5 cellular contexts compared by ENCODE assay signal in genomic region chr16:35642322-35642835, GRCh38.
"Had no signal": no experiment of that assay in that cellular context is flagged by ENCODE, and none has a peak within 500 bp of the region (broad histone marks: within the 10 kb centered on the region; RNA-seq: fewer than 3 reads in every experiment).

No MANE protein-coding gene starts in this region.

- H3K27me3 Mint-ChIP-seq: IgD-negative memory B cell had no signal

- H3K36me3 Mint-ChIP-seq: IgD-negative memory B cell had no signal

- DNase-seq: IMR-90 had no signal

- H3K4me3 ChIP-seq: K562 had no signal

- ATAC-seq: HepG2, K562 had no signal

- H3K27ac ChIP-seq: HL-60 had no signal
